In the genomic region with DNA sequence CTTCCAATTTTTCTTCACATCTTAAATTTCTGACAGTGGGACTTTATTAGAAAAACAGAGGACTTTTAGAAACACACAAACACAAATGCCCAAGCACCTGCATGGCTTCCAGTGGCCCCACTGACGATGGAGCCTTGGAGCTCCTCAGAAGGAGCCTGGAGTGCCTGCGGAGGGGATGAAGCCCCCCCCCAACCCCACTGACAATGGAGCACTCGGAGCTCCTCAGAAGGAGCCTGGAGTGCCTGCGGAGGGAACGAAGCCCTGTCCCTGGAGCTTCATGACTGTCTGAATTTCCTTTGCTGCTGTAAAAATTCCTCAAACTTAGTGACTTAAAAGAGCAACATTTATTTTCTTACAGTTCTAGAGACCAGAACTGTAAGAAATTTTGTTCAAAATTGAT, we compare ENCODE assay signal across 7 cellular contexts.
"Had no signal": no experiment of that assay in that cellular context is flagged by ENCODE, and none has a peak within 500 bp of the region (broad histone marks: within the 10 kb centered on the region; RNA-seq: fewer than 3 reads in every experiment).

No MANE protein-coding gene starts in this region.

- H3K4me3 ChIP-seq: HAP-1, K562 had no signal

- ATAC-seq: HCT116, K562 had no signal

- H3K9me3 ChIP-seq: HAP-1 had no signal

- DNase-seq: GOT3, H7, HFFc6, IMR-90 had no signal

- H3K9me3 Mint-ChIP-seq: HFFc6 had no signal

- H3K36me3 ChIP-seq: HAP-1 had no signal

- H3K4me3 Mint-ChIP-seq: HFFc6 had no signal

- H3K27ac Mint-ChIP-seq: HFFc6 had no signal
